Comparison of ENCODE assay signal across 2 cellular contexts in genomic region chr15:58684036-58684700, GRCh38.
A peak's percentile ranks its signal among the peaks of the same experiment; 100 is the strongest.
TF ChIP-seq lines count a peak whose summit lies in the region.

No MANE protein-coding gene starts in this region.

TF ChIP-seq in WTC11, 78 proteins besides CTCF, POLR2A, EP300 and RAD21 (continued from another document):
- no peak for TF ChIP-seq SMAD3 (CRISPR knock-in tag; IDR thresholded peaks at IDR 0.05; ENCODE audit: borderline replicate concordance)
- no peak for TF ChIP-seq MYBL2 (CRISPR knock-in tag; IDR thresholded peaks at IDR 0.05)
- TF ChIP-seq EMX1 (CRISPR knock-in tag; IDR thresholded peaks at IDR 0.05) = no peak
- no peak for TF ChIP-seq NR1H2 (CRISPR knock-in tag; IDR thresholded peaks at IDR 0.05)
- no peak for TF ChIP-seq CBFB (CRISPR knock-in tag; IDR thresholded peaks at IDR 0.05; ENCODE audit: low read depth)
- TF ChIP-seq AFF4 (CRISPR knock-in tag; IDR thresholded peaks at IDR 0.05; ENCODE audit: borderline replicate concordance) = no peak
- no peak for TF ChIP-seq FOXP1 (CRISPR knock-in tag; IDR thresholded peaks at IDR 0.05; ENCODE audit: borderline replicate concordance)
- TF ChIP-seq NR3C1 (CRISPR knock-in tag; conservative IDR thresholded peaks at IDR 0.05; ENCODE audit: low read depth) = no peak
- TF ChIP-seq KAT7 (CRISPR knock-in tag; IDR thresholded peaks at IDR 0.05; ENCODE audit: borderline replicate concordance) = no peak
- no peak for TF ChIP-seq TCF7 (CRISPR knock-in tag; IDR thresholded peaks at IDR 0.05; ENCODE audit: low read depth)
- TF ChIP-seq ATF1 (CRISPR knock-in tag; IDR thresholded peaks at IDR 0.05) = no peak

TF ChIP-seq in HepG2, 621 proteins besides CTCF, POLR2A, EP300 and RAD21 (continued from another document):
- 0 out of 2 replicates have a peak, but pooled peaks have one; percentile 8 for TF ChIP-seq ARID5B (CRISPR knock-in tag; IDR thresholded peaks at IDR 0.05)
